9 cellular contexts compared by ENCODE assay signal in genomic region chr5:96687812-96688453, GRCh38. TPM values are rescaled to one million over a fixed set of nuclear protein-coding genes. Genes with fewer than 3 reads are reported as not detected.
DNase-seq lines count a peak whose midpoint lies in the region; ATAC-seq and TF ChIP-seq lines count a peak whose summit lies in the region.
"Had no signal": no experiment of that assay in that cellular context is flagged by ENCODE, and none has a peak within 500 bp of the region (broad histone marks: within the 10 kb centered on the region; RNA-seq: fewer than 3 reads in every experiment).

No MANE protein-coding gene starts in this region.

- TF ChIP-seq CTCF in fibroblast of mammary gland (conservative IDR thresholded peaks at IDR 0.05; ENCODE audit: control insufficient read depth, insufficient read depth, low read depth, low read length) (peak; percentile 66), progenitor cell of endocrine pancreas (IDR thresholded peaks at IDR 0.05; ENCODE audit: unreplicated experiment) (peak; percentile 74)

- no peak overlapping the region for H3K4me3 Mint-ChIP-seq in progenitor cell of endocrine pancreas (ENCODE audit: low read depth)
- H3K4me3 Mint-ChIP-seq: dendritic cell treated with granulocyte-macrophage colony-stimulating factor and Interleukin-4, amounts not matched to agents 40 ng/mL and 50 ng/mL, for 4 days had no signal

- peaks cover 1% of the 10 kb centered on the region for H3K36me3 Mint-ChIP-seq in progenitor cell of endocrine pancreas (ENCODE audit: insufficient read depth)

- H3K27ac Mint-ChIP-seq in progenitor cell of endocrine pancreas = no peak overlapping the region
- H3K27ac Mint-ChIP-seq: dendritic cell treated with granulocyte-macrophage colony-stimulating factor and Interleukin-4, amounts not matched to agents 40 ng/mL and 50 ng/mL, for 4 days had no signal

- H3K4me1 Mint-ChIP-seq in progenitor cell of endocrine pancreas (ENCODE audit: low read depth) = no peaks in the 10 kb centered on the region

- ATAC-seq in GM21576 (IDR thresholded peaks at IDR 0.05; ENCODE audit: unreplicated experiment) = peak; percentile 85
- peak; percentile 90 for ATAC-seq in SK-N-SH treated with all-trans-retinoic acid at 6 μM for 48 hours

- no peak overlapping the region for H3K4me3 ChIP-seq in Jurkat, Clone E6-1 (ENCODE audit: low read length)
- no peak overlapping the region for H3K4me3 ChIP-seq in fibroblast of mammary gland (ENCODE audit: control insufficient read depth, low read depth, low read length)

- H3K27me3 Mint-ChIP-seq in progenitor cell of endocrine pancreas = no peaks in the 10 kb centered on the region
- H3K27me3 Mint-ChIP-seq: dendritic cell treated with granulocyte-macrophage colony-stimulating factor and Interleukin-4, amounts not matched to agents 40 ng/mL and 50 ng/mL, for 4 days had no signal

- no peaks in the 10 kb centered on the region for H3K9me3 Mint-ChIP-seq in progenitor cell of endocrine pancreas (ENCODE audit: low read depth)
- H3K9me3 Mint-ChIP-seq: dendritic cell treated with granulocyte-macrophage colony-stimulating factor and Interleukin-4, amounts not matched to agents 40 ng/mL and 50 ng/mL, for 4 days had no signal

- DNase-seq in NCI-H1417 (lab: John Stamatoyannopoulos, UW) (peak in 2 of 3 experiments; percentile 25 to 56), NCI-H1417 treated with DMSO at 0.1 percent for 48 hours (lab: John Stamatoyannopoulos, UW) (no peak), fibroblast of mammary gland (ENCODE audit: low read depth) (peak; percentile 69), progenitor cell of endocrine pancreas (ENCODE audit: low spot score, unreplicated experiment) (no peak), cerebellar nuclear complex (lab: John Stamatoyannopoulos, UW) (no peak)
- DNase-seq in Jurkat, Clone E6-1 (ENCODE audit: low read depth, low spot score) = peak; percentile 41

TF ChIP-seq in SK-N-SH treated with all-trans-retinoic acid at 6 μM for 48 hours, 23 proteins besides CTCF, POLR2A, EP300 and RAD21:
- TF ChIP-seq OSR1 (CRISPR knock-in tag; IDR thresholded peaks at IDR 0.05) = no peak
- TF ChIP-seq ZNF565 (CRISPR knock-in tag; conservative IDR thresholded peaks at IDR 0.05; ENCODE audit: low read depth) = no peak
- no peak for TF ChIP-seq ZNF8 (CRISPR knock-in tag; IDR thresholded peaks at IDR 0.05)
- TF ChIP-seq CSRNP3 (CRISPR knock-in tag; IDR thresholded peaks at IDR 0.05) = no peak
- TF ChIP-seq ZC3H10 (CRISPR knock-in tag; IDR thresholded peaks at IDR 0.05) = no peak
- TF ChIP-seq ZNF70 (CRISPR knock-in tag; IDR thresholded peaks at IDR 0.05) = no peak
- TF ChIP-seq RARB (CRISPR knock-in tag; IDR thresholded peaks at IDR 0.05) = no peak
- no peak for TF ChIP-seq BACH2 (CRISPR knock-in tag; IDR thresholded peaks at IDR 0.05; ENCODE audit: borderline replicate concordance)
- TF ChIP-seq TOX (CRISPR knock-in tag; IDR thresholded peaks at IDR 0.05; ENCODE audit: borderline replicate concordance) = no peak
TF ChIP-seq in SK-N-SH treated with all-trans-retinoic acid at 6 μM for 48 hours: peak in this region for 0.

RNA-seq across cellular contexts. Expression of gene CAST, which starts 25.8 kb away (rescaled TPM):
- polyA plus RNA-seq in Jurkat, Clone E6-1 (2012; ENCODE audit: insufficient read depth, insufficient read length) = 44.6 TPM
- 97.0 and 111 TPM in 2 replicates for total RNA-seq in progenitor cell of endocrine pancreas

Comparison
In these comparisons a context has a peak if more than half of its experiments do, and no peak if none do; other contexts are left out.
1. DNase-seq: peak in NCI-H1417 (2 of 3), Jurkat, Clone E6-1 (single experiment) and fibroblast of mammary gland (single experiment); none in NCI-H1417 treated with DMSO at 0.1 percent for 48 hours (single experiment), progenitor cell of endocrine pancreas (single experiment) and cerebellar nuclear complex (0 of 2).